ENCODE assay signal across 1 cellular context in the genomic region with DNA sequence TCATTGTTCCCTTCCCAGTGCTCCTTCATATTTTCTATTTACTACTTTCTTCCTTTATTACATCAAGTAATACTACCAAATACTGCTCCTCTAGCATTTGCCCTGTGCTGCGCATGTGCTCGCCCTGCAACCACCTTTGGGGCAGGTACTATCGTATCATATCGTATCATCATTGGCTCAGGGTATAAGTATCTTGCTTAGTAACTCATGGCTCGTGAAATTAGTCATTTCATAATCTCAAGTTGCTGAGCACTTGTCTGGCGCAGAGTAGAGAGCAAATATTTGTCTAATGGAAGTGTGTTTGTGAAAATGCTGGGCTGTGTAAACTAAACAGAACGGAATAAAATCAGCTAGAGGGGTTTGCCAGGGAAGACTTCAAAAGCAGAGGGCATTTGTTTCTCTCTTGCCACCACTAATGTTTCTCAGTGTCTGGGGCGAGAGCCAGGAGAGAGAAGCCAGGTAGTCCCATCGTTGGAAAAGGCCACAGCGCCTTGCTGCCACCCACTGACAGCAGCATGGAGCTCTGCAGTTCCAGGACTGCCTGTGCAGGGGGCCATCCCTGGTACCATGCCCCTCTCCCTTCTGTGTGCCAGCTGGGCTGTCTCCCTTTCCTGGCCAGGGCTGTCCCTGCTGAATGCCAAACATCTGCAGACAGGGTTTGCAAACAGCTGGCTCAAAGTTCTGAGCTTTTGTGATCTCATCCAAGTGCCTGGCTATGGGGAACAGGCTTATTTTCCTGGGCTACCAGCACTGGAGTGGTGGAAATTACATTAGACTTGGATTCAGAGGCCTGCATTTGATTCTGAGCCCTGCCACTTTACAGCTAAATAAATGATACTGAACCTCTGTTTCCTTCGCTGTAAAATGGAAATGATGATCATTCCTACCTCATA.
TF ChIP-seq lines count a peak whose summit lies in the region.

No MANE protein-coding gene starts in this region.

TF ChIP-seq in HepG2, 621 proteins besides CTCF, POLR2A, EP300 and RAD21 (continues in another document):
- TF ChIP-seq, protein P1, sequence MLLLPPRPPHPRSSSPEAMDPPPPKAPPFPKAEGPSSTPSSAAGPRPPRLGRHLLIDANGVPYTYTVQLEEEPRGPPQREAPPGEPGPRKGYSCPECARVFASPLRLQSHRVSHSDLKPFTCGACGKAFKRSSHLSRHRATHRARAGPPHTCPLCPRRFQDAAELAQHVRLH (CRISPR knock-in tag; IDR thresholded peaks at IDR 0.05; ENCODE audit: borderline replicate concordance, low read depth): 0 out of 2 replicates have a peak, but pooled peaks have one; percentile 23
- TF ChIP-seq ZNF382 (CRISPR knock-in tag; IDR thresholded peaks at IDR 0.05; ENCODE audit: borderline replicate concordance) (no peak), HNF4A (CRISPR knock-in tag; IDR thresholded peaks at IDR 0.05) (0 out of 2 replicates have a peak, but pooled peaks have one; percentile 5), ARID2 (CRISPR knock-in tag; IDR thresholded peaks at IDR 0.05; ENCODE audit: borderline replicate concordance) (no peak), ZNF264 (CRISPR knock-in tag; IDR thresholded peaks at IDR 0.05) (0 out of 2 replicates have a peak, but pooled peaks have one; percentile 24), ATRX (CRISPR knock-in tag; IDR thresholded peaks at IDR 0.05; ENCODE audit: borderline replicate concordance) (no peak), FOXM1 (CRISPR knock-in tag; IDR thresholded peaks at IDR 0.05) (no peak), ZNF83 (CRISPR knock-in tag; IDR thresholded peaks at IDR 0.05; ENCODE audit: borderline replicate concordance) (no peak), ZNF614 (CRISPR knock-in tag; IDR thresholded peaks at IDR 0.05; ENCODE audit: borderline replicate concordance) (0 out of 2 replicates have a peak, but pooled peaks have one; percentile 21), ZMYM3 (CRISPR knock-in tag; IDR thresholded peaks at IDR 0.05) (peak; percentile 23; the same call in 1 of the 2 replicates), GFI1 (CRISPR knock-in tag; IDR thresholded peaks at IDR 0.05; ENCODE audit: borderline replicate concordance) (no peak), LCORL (IDR thresholded peaks at IDR 0.05) (no peak), LCORL (CRISPR knock-in tag; IDR thresholded peaks at IDR 0.05) (peak; percentile 37; the same call in 1 of the 2 replicates), FOSL2 (CRISPR knock-in tag; IDR thresholded peaks at IDR 0.05) (peak; percentile 40; the same call in 1 of the 2 replicates), KLF16 (CRISPR knock-in tag; IDR thresholded peaks at IDR 0.05) (peak in 1 of 2 experiments; percentile 31; a peak in 1 of 4 replicates), KLF9 (CRISPR knock-in tag; IDR thresholded peaks at IDR 0.05; ENCODE audit: low read depth) (no peak), MYC (CRISPR knock-in tag; IDR thresholded peaks at IDR 0.05; ENCODE audit: borderline replicate concordance) (peak; percentile 27; the same call in 1 of the 2 replicates), RARA (CRISPR knock-in tag; IDR thresholded peaks at IDR 0.05) (peak; percentile 15; the same call in 1 of the 2 replicates), KLF12 (CRISPR knock-in tag; IDR thresholded peaks at IDR 0.05; ENCODE audit: borderline replicate concordance) (no peak), ZNF7 (CRISPR knock-in tag; IDR thresholded peaks at IDR 0.05) (peak; percentile 82), SALL1 (CRISPR knock-in tag; IDR thresholded peaks at IDR 0.05) (peak; percentile 76), ZNF501 (CRISPR knock-in tag; IDR thresholded peaks at IDR 0.05) (peak; percentile 86; the same call in 1 of the 2 replicates), KMT2B (CRISPR knock-in tag; IDR thresholded peaks at IDR 0.05) (no peak), ZNF333 (CRISPR knock-in tag; IDR thresholded peaks at IDR 0.05; ENCODE audit: borderline replicate concordance) (no peak), HMG20A (CRISPR knock-in tag; IDR thresholded peaks at IDR 0.05; ENCODE audit: borderline replicate concordance) (peak; percentile 46; the same call in 1 of the 2 replicates)
- TF ChIP-seq, protein P2, sequence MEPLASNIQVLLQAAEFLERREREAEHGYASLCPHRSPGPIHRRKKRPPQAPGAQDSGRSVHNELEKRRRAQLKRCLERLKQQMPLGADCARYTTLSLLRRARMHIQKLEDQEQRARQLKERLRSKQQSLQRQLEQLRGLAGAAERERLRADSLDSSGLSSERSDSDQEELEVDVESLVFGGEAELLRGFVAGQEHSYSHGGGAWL (CRISPR knock-in tag; IDR thresholded peaks at IDR 0.05): 0 out of 2 replicates have a peak, but pooled peaks have one; percentile 56
- TF ChIP-seq, protein P3, sequence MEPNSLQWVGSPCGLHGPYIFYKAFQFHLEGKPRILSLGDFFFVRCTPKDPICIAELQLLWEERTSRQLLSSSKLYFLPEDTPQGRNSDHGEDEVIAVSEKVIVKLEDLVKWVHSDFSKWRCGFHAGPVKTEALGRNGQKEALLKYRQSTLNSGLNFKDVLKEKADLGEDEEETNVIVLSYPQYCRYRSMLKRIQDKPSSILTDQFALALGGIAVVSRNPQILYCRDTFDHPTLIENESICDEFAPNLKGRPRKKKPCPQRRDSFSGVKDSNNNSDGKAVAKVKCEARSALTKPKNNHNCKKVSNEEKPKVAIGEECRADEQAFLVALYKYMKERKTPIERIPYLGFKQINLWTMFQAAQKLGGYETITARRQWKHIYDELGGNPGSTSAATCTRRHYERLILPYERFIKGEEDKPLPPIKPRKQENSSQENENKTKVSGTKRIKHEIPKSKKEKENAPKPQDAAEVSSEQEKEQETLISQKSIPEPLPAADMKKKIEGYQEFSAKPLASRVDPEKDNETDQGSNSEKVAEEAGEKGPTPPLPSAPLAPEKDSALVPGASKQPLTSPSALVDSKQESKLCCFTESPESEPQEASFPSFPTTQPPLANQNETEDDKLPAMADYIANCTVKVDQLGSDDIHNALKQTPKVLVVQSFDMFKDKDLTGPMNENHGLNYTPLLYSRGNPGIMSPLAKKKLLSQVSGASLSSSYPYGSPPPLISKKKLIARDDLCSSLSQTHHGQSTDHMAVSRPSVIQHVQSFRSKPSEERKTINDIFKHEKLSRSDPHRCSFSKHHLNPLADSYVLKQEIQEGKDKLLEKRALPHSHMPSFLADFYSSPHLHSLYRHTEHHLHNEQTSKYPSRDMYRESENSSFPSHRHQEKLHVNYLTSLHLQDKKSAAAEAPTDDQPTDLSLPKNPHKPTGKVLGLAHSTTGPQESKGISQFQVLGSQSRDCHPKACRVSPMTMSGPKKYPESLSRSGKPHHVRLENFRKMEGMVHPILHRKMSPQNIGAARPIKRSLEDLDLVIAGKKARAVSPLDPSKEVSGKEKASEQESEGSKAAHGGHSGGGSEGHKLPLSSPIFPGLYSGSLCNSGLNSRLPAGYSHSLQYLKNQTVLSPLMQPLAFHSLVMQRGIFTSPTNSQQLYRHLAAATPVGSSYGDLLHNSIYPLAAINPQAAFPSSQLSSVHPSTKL (CRISPR knock-in tag; IDR thresholded peaks at IDR 0.05): peak; percentile 78
- TF ChIP-seq, protein P4, sequence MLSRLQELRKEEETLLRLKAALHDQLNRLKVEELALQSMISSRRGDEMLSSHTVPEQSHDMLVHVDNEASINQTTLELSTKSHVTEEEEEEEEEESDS (CRISPR knock-in tag; IDR thresholded peaks at IDR 0.05; ENCODE audit: borderline replicate concordance): no peak
- TF ChIP-seq, protein P5, sequence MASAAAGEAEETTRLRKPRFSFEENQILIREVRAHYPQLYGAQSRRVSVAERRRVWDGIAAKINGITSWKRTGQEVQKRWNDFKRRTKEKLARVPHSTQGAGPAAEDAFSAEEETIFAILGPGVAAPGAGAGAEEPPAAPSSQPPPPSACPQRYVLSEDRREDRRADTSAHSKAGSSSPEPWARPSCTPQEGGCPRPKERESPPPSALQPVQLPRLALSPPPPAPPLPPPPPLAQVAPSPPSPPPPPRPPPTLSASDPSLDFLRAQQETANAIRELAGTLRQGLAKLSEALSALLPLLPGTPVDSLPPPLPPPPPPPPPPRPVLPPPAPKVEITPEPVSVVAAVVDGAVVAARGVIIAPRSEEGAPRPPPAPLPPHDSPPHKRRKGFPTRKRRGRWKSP (CRISPR knock-in tag; IDR thresholded peaks at IDR 0.05): no peak
- TF ChIP-seq, protein P6, sequence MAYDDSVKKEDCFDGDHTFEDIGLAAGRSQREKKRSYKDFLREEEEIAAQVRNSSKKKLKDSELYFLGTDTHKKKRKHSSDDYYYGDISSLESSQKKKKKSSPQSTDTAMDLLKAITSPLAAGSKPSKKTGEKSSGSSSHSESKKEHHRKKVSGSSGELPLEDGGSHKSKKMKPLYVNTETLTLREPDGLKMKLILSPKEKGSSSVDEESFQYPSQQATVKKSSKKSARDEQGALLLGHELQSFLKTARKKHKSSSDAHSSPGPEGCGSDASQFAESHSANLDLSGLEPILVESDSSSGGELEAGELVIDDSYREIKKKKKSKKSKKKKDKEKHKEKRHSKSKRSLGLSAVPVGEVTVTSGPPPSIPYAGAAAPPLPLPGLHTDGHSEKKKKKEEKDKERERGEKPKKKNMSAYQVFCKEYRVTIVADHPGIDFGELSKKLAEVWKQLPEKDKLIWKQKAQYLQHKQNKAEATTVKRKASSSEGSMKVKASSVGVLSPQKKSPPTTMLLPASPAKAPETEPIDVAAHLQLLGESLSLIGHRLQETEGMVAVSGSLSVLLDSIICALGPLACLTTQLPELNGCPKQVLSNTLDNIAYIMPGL (CRISPR knock-in tag; IDR thresholded peaks at IDR 0.05; ENCODE audit: borderline replicate concordance in 1 of 2, low read depth in 1 of 2): peak; percentile 53 to 62; a peak in 2 of 4 replicates
- TF ChIP-seq, protein P7, sequence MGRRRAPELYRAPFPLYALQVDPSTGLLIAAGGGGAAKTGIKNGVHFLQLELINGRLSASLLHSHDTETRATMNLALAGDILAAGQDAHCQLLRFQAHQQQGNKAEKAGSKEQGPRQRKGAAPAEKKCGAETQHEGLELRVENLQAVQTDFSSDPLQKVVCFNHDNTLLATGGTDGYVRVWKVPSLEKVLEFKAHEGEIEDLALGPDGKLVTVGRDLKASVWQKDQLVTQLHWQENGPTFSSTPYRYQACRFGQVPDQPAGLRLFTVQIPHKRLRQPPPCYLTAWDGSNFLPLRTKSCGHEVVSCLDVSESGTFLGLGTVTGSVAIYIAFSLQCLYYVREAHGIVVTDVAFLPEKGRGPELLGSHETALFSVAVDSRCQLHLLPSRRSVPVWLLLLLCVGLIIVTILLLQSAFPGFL (CRISPR knock-in tag; IDR thresholded peaks at IDR 0.05): no peak
- TF ChIP-seq, protein P8, sequence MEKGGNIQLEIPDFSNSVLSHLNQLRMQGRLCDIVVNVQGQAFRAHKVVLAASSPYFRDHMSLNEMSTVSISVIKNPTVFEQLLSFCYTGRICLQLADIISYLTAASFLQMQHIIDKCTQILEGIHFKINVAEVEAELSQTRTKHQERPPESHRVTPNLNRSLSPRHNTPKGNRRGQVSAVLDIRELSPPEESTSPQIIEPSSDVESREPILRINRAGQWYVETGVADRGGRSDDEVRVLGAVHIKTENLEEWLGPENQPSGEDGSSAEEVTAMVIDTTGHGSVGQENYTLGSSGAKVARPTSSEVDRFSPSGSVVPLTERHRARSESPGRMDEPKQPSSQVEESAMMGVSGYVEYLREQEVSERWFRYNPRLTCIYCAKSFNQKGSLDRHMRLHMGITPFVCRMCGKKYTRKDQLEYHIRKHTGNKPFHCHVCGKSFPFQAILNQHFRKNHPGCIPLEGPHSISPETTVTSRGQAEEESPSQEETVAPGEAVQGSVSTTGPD (CRISPR knock-in tag; IDR thresholded peaks at IDR 0.05): no peak
- TF ChIP-seq, protein P9, sequence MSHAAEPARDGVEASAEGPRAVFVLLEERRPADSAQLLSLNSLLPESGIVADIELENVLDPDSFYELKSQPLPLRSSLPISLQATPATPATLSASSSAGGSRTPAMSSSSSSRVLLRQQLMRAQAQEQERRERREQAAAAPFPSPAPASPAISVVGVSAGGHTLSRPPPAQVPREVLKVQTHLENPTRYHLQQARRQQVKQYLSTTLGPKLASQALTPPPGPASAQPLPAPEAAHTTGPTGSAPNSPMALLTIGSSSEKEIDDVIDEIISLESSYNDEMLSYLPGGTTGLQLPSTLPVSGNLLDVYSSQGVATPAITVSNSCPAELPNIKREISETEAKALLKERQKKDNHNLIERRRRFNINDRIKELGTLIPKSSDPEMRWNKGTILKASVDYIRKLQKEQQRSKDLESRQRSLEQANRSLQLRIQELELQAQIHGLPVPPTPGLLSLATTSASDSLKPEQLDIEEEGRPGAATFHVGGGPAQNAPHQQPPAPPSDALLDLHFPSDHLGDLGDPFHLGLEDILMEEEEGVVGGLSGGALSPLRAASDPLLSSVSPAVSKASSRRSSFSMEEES (CRISPR knock-in tag; IDR thresholded peaks at IDR 0.05): peak; percentile 43; the same call in 1 of the 2 replicates
- TF ChIP-seq, protein P10, sequence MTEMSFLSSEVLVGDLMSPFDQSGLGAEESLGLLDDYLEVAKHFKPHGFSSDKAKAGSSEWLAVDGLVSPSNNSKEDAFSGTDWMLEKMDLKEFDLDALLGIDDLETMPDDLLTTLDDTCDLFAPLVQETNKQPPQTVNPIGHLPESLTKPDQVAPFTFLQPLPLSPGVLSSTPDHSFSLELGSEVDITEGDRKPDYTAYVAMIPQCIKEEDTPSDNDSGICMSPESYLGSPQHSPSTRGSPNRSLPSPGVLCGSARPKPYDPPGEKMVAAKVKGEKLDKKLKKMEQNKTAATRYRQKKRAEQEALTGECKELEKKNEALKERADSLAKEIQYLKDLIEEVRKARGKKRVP (CRISPR knock-in tag; IDR thresholded peaks at IDR 0.05): 0 out of 4 replicates have a peak, but pooled peaks of 1 of the 2 experiments have one; percentile 20
- TF ChIP-seq, protein P11, sequence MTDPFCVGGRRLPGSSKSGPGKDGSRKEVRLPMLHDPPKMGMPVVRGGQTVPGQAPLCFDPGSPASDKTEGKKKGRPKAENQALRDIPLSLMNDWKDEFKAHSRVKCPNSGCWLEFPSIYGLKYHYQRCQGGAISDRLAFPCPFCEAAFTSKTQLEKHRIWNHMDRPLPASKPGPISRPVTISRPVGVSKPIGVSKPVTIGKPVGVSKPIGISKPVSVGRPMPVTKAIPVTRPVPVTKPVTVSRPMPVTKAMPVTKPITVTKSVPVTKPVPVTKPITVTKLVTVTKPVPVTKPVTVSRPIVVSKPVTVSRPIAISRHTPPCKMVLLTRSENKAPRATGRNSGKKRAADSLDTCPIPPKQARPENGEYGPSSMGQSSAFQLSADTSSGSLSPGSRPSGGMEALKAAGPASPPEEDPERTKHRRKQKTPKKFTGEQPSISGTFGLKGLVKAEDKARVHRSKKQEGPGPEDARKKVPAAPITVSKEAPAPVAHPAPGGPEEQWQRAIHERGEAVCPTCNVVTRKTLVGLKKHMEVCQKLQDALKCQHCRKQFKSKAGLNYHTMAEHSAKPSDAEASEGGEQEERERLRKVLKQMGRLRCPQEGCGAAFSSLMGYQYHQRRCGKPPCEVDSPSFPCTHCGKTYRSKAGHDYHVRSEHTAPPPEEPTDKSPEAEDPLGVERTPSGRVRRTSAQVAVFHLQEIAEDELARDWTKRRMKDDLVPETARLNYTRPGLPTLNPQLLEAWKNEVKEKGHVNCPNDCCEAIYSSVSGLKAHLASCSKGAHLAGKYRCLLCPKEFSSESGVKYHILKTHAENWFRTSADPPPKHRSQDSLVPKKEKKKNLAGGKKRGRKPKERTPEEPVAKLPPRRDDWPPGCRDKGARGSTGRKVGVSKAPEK (CRISPR knock-in tag; IDR thresholded peaks at IDR 0.05; ENCODE audit: borderline replicate concordance): no peak
